8 cellular contexts compared by ENCODE assay signal in genomic region chr2:11778923-11779757, GRCh38. TPM values are rescaled to one million over a fixed set of nuclear protein-coding genes. Genes with fewer than 3 reads are reported as not detected.
DNase-seq lines count a peak whose midpoint lies in the region; ATAC-seq, FAIRE-seq and TF ChIP-seq lines count a peak whose summit lies in the region.

No MANE protein-coding gene starts in this region.

- H3K27me3 ChIP-seq in breast epithelium (no peaks in the 10 kb centered on the region), keratinocyte (ENCODE audit: control insufficient read depth, extremely low read depth, insufficient read depth, low read length) (no peaks in the 10 kb centered on the region)

- H3K36me3 ChIP-seq in breast epithelium = no peaks in the 10 kb centered on the region
- peaks cover 34 to 45% of the 10 kb centered on the region in 2 experiments for H3K36me3 ChIP-seq in keratinocyte (ENCODE audit: control insufficient read depth in 2 of 2, extremely low read depth in 1 of 2, insufficient read depth in 2 of 2, low read length in 2 of 2)

- TF ChIP-seq CTCF in GM13977 (IDR thresholded peaks at IDR 0.05; ENCODE audit: extremely low read depth, insufficient read depth, missing control alignments) = peak; percentile 91
- peak; percentile 91 for TF ChIP-seq CTCF in WI38 (IDR thresholded peaks at IDR 0.05; ENCODE audit: low read depth, low read length)
- TF ChIP-seq CTCF in breast epithelium (IDR thresholded peaks at IDR 0.05) = peak; percentile 97 to 98 (median 97)
- peak; percentile 78 to 95 (median 86) for TF ChIP-seq CTCF in keratinocyte (optimal IDR thresholded peaks at IDR 0.05 in 1 of 3, IDR thresholded peaks at IDR 0.05 in 1 of 3, conservative IDR thresholded peaks at IDR 0.05 in 1 of 3; ENCODE audit: extremely low read depth in 1 of 3, insufficient read depth in 2 of 3, low read length in 3 of 3)

- H3K79me2 ChIP-seq in keratinocyte (ENCODE audit: control insufficient read depth, insufficient read depth, low read length) = no peaks in the 10 kb centered on the region

- H3K9me1 ChIP-seq in keratinocyte (ENCODE audit: control insufficient read depth, extremely low read depth, insufficient read depth, low read length) = no peaks in the 10 kb centered on the region

- dilution Hi-C loops in keratinocyte (cut with MboI; ENCODE audit: extremely low pct_ligation_motif_present, low sequenced_read_pairs) = loop anchor here (25.0 kb wide), 1 partner anchor 92 kb away; no protein-coding TSS in a partner anchor

- intact Hi-C loops in breast epithelium (cut with DNase I; ENCODE audit: low total_unique reads) = no loop called here

- peak overlapping the region; percentile 22 for H3K4me2 ChIP-seq in keratinocyte (ENCODE audit: control insufficient read depth, extremely low read depth, insufficient read depth, low read depth, low read length)

- H3K9ac ChIP-seq in keratinocyte (ENCODE audit: control insufficient read depth, extremely low read depth, insufficient read depth, low read length) = no peak overlapping the region

- no peaks in the 10 kb centered on the region for H4K20me1 ChIP-seq in keratinocyte (ENCODE audit: control insufficient read depth, extremely low read depth, insufficient read depth, low read length)

- H3K9me3 ChIP-seq in breast epithelium (no peaks in the 10 kb centered on the region), keratinocyte (ENCODE audit: control insufficient read depth, low read depth, low read length) (no peaks in the 10 kb centered on the region)

- no peak overlapping the region for H2AFZ ChIP-seq in keratinocyte (ENCODE audit: control insufficient read depth, low read length)

- FAIRE-seq in keratinocyte (lab: Jason Lieb, UNC) = no peak

- DNase-seq in A172 (ENCODE audit: low spot score) = peak; percentile 47
- peak; percentile 86 for DNase-seq in GM13977 (ENCODE audit: low spot score)
- peak; percentile 61 for DNase-seq in NCI-H1694 treated with DMSO at 0.1 percent for 48 hours (lab: John Stamatoyannopoulos, UW)
- DNase-seq in breast epithelium (ENCODE audit: low spot score in 2 of 2) = peak; percentile 56 to 79
- DNase-seq in keratinocyte (ENCODE audit: low read depth, low spot score) = no peak
- DNase-seq in stimulated activated CD4-positive, alpha-beta T cell treated with anti-CD3 and anti-CD28 coated beads, Interleukin-1b, Interleukin-23, amount 100 ng/mL, for 4 hours (ENCODE audit: low read depth in 2 of 2) = peak; percentile 86 to 89

- in situ Hi-C loops in GM13977 (cut with MboI; ENCODE audit: low pct_unique_long_range_greater_than_20kb, low sequenced_read_pairs, unreplicated experiment) = no loop called here

- H3K27ac ChIP-seq in breast epithelium (no peak overlapping the region), keratinocyte (ENCODE audit: control insufficient read depth, insufficient read depth, low read length) (no peak overlapping the region)

- H3K4me3 ChIP-seq in WI38 (ENCODE audit: low read depth, low read length) (no peak overlapping the region), breast epithelium (no peak overlapping the region), keratinocyte (ENCODE audit: control insufficient read depth in 2 of 3, extremely low read depth in 1 of 3, insufficient read depth in 2 of 3, low read depth in 1 of 3, low read length in 3 of 3) (no peak overlapping the region)

- ATAC-seq in HG02870 (IDR thresholded peaks at IDR 0.05; ENCODE audit: unreplicated experiment) = peak; percentile 91

- no peaks in the 10 kb centered on the region for H3K4me1 ChIP-seq in breast epithelium
- peaks cover 3% of the 10 kb centered on the region for H3K4me1 ChIP-seq in keratinocyte (ENCODE audit: control insufficient read depth, extremely low read depth, insufficient read depth, low read length)

- no peak for TF ChIP-seq POLR2A in breast epithelium (IDR thresholded peaks at IDR 0.05)

RNA-seq across cellular contexts. Expression of gene LPIN1, which starts 32.7 kb away (rescaled TPM):
- total RNA-seq in A172 (2014; rRNA removed; shearing (Covaris generic)) = 25.8 and 34.4 TPM in 2 replicates
- 100 to 1,000 TPM in 1 of 3 donors, 10 to 100 TPM in 2; 78.6 to 106 (median 82.6) TPM for total RNA-seq in breast epithelium
- polyA plus RNA-seq in keratinocyte = 38.9 to 81.7 TPM (median 79.6 TPM) in 3 replicates
- polyA plus RNA-seq in keratinocyte (2011; ENCODE audit: low read depth) = 7.5 TPM
- 27.8 and 38.7 TPM in 2 replicates for polyA plus RNA-seq in keratinocyte (2011; cell fraction: cytosol; rRNA removed)
- 94.9 and 97.4 TPM in 2 replicates for polyA plus RNA-seq in keratinocyte (2011; cell fraction: nucleus; rRNA removed)
- 8.6 and 50.9 TPM in 2 replicates for polyA plus RNA-seq in keratinocyte (2012; ENCODE audit: low replicate concordance)
- polyA minus RNA-seq in keratinocyte = 27.2 to 59.8 TPM (median 50.8 TPM) in 3 replicates
- 21.5 TPM for polyA minus RNA-seq in keratinocyte (2011; cell fraction: cytosol; rRNA and poly(A)+ RNA removed)
- polyA minus RNA-seq in keratinocyte (2011; cell fraction: nucleus; rRNA and poly(A)+ RNA removed) = 43.8 and 65.2 TPM in 2 replicates
